In the genomic region with DNA sequence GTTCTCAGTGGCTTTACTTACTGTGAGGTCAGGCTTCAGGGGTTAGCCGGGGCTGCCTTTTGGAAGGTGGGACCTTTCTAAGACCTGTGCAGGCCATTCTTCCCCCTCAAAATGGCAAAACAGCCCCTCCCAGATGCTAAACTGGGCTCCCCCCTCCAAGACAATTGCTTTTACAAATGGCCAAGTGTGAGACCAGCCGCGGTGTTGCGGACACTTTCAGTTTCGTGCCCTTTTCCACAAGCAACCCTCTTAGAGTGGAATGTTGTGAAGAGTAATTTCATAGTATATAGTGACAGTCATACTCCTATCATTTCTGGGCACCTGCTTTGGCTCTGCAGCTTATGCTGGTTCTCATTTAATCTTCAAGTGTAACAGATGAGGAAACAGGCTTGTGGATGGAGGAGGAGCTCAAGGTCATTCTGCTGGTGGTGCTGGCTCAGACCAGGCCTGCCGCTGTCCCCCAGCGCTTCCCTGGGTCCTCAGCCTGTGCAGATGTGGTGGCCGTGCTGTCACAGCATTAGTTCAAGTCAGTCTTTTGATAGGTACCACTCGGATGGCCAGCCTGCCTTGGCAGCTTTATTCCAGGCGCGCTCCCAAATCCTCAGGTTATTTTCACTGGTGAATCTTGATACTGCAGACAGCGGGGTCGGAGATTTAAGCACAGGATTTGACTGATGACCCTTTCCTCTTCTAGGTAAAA, we compare ENCODE assay signal across 1 cellular context.
TF ChIP-seq lines count a peak whose summit lies in the region.

No MANE protein-coding gene starts in this region.

TF ChIP-seq in HepG2, 621 proteins besides CTCF, POLR2A, EP300 and RAD21 (continued from another document):
- TF ChIP-seq SPEN (CRISPR knock-in tag; IDR thresholded peaks at IDR 0.05; ENCODE audit: low read depth) = peak; percentile 21; the same call in 1 of the 2 replicates
